Comparison of ENCODE assay signal across 10 cellular contexts in genomic region chr20:11686900-11687543, GRCh38.
DNase-seq lines count a peak whose midpoint lies in the region; ATAC-seq and TF ChIP-seq lines count a peak whose summit lies in the region.
"Had no signal": no experiment of that assay in that cellular context is flagged by ENCODE, and none has a peak within 500 bp of the region (broad histone marks: within the 10 kb centered on the region; RNA-seq: fewer than 3 reads in every experiment).

No MANE protein-coding gene starts in this region.

- H2BK20ac ChIP-seq in H9 (ENCODE audit: low read depth, low read length, poor library complexity, severe bottlenecking) = no peak overlapping the region

- H3K4ac ChIP-seq in H9 (ENCODE audit: low read depth, low read length) = no peak overlapping the region

- no peak overlapping the region for H4K8ac ChIP-seq in H9 (replicated peaks; ENCODE audit: insufficient read length, low read depth, low read length)

- peak overlapping the region; percentile 32 for H3K4me3 ChIP-seq in astrocyte of the cerebellum (ENCODE audit: low read depth, low read length)
- peak overlapping the region; percentile 63 for H3K4me3 ChIP-seq in iPS-20b (ENCODE audit: low read length)
- H3K4me3 ChIP-seq in skeletal muscle satellite cell (ENCODE audit: low read length) = peak overlapping the region; percentile 62

- no peaks in the 10 kb centered on the region for H3K79me1 ChIP-seq in H9 (ENCODE audit: insufficient read depth, low read depth, low read length, poor library complexity, severe bottlenecking)

- no peak overlapping the region for H2AFZ ChIP-seq in H9 (ENCODE audit: low read length)

- H3K27me3 ChIP-seq in H9 (ENCODE audit: insufficient read depth, low read length) = peaks cover 5% of the 10 kb centered on the region; the same call in 1 of the 2 replicates
- peaks cover 31% of the 10 kb centered on the region for H3K27me3 ChIP-seq in iPS-20b (ENCODE audit: insufficient read depth, low read length)
- no peaks in the 10 kb centered on the region for H3K27me3 ChIP-seq in skeletal muscle satellite cell (ENCODE audit: control insufficient read depth, insufficient read depth, low read length)
- H3K27me3 ChIP-seq: Peyer's patch had no signal

- no peaks in the 10 kb centered on the region for H3K79me2 ChIP-seq in H9 (ENCODE audit: insufficient read depth, low read length)

- no peak for ATAC-seq in naive thymus-derived CD8-positive, alpha-beta T cell
- ATAC-seq in HG03565 (IDR thresholded peaks at IDR 0.05; ENCODE audit: unreplicated experiment) = no peak
- no peak for ATAC-seq in HG03095 (IDR thresholded peaks at IDR 0.05; ENCODE audit: unreplicated experiment)

- peaks cover 8 to 17% of the 10 kb centered on the region in 2 experiments for H3K4me1 Mint-ChIP-seq in H9
- peaks cover 0 to 3% (median 0%) of the 10 kb centered on the region in 4 donors for H3K4me1 Mint-ChIP-seq in naive thymus-derived CD8-positive, alpha-beta T cell

- H3K9me3 ChIP-seq in H9 (ENCODE audit: control insufficient read depth, low read depth, low read length) = no peaks in the 10 kb centered on the region
- H3K9me3 ChIP-seq in iPS-20b (ENCODE audit: insufficient read depth, low read depth, low read length) = no peaks in the 10 kb centered on the region
- H3K9me3 ChIP-seq in skeletal muscle satellite cell (replicated peaks; ENCODE audit: low read length) = no peaks in the 10 kb centered on the region
- H3K9me3 ChIP-seq: Peyer's patch had no signal

- no peaks in the 10 kb centered on the region for H3K9me3 Mint-ChIP-seq in H9
- H3K9me3 Mint-ChIP-seq in naive thymus-derived CD8-positive, alpha-beta T cell = peaks cover 0 to 14% (median 5%) of the 10 kb centered on the region in 9 donors

- H3K4me3 Mint-ChIP-seq in H9 = peak overlapping the region; percentile 54 to 63
- no peak overlapping the region for H3K4me3 Mint-ChIP-seq in naive thymus-derived CD8-positive, alpha-beta T cell

- no peak overlapping the region for H3K18ac ChIP-seq in H9 (ENCODE audit: insufficient read length, low read depth, low read length)

- no peak overlapping the region for H2AK5ac ChIP-seq in H9 (ENCODE audit: insufficient read length, low read length)

- H3K23me2 ChIP-seq in H9 (ENCODE audit: insufficient read length, low read depth, low read length, poor library complexity, severe bottlenecking) = peaks cover 5% of the 10 kb centered on the region

- no peak overlapping the region for H2BK12ac ChIP-seq in H9 (ENCODE audit: insufficient read length, low read depth, low read length)

- no peak for TF ChIP-seq CTCF in H9 (conservative IDR thresholded peaks at IDR 0.05)
- TF ChIP-seq CTCF in astrocyte of the cerebellum (IDR thresholded peaks at IDR 0.05; ENCODE audit: low read depth, low read length, missing control alignments) = no peak

- H3K9ac ChIP-seq in H9 (ENCODE audit: extremely low read depth, insufficient read length, low read length) = no peak overlapping the region
- H3K9ac ChIP-seq in iPS-20b (ENCODE audit: low read depth, low read length) = peak overlapping the region; percentile 14; the same call in 1 of the 2 replicates
- H3K9ac ChIP-seq in skeletal muscle satellite cell (ENCODE audit: low read depth, low read length) = peak overlapping the region; percentile 7

- DNase-seq in H9 = peak; percentile 47
- DNase-seq in astrocyte of the cerebellum (ENCODE audit: low read depth) = peak; percentile 0
- no peak for DNase-seq in naive thymus-derived CD8-positive, alpha-beta T cell
- no peak for DNase-seq in NCI-H345 treated with DMSO at 0.1 percent for 48 hours (lab: John Stamatoyannopoulos, UW; ENCODE audit: unreplicated experiment)
- DNase-seq: foreskin melanocyte had no signal

- WGBS in H9 (ENCODE audit: extremely low coverage, insufficient read length, low lambda C conversion rate) = no CpG with 5 or more reads among the region's 38 CpGs

- H2BK120ac ChIP-seq in H9 (ENCODE audit: low read depth, low read length, poor library complexity, severe bottlenecking) = no peak overlapping the region

- no peaks in the 10 kb centered on the region for H3K36me3 Mint-ChIP-seq in H9 (ENCODE audit: insufficient read depth in 1 of 3, low read depth in 3 of 3)
- no peaks in the 10 kb centered on the region for H3K36me3 Mint-ChIP-seq in naive thymus-derived CD8-positive, alpha-beta T cell

- in situ Hi-C loops in astrocyte of the cerebellum (cut with HindIII; ENCODE audit: low sequenced_read_pairs) = no loop called here

- H4K20me1 ChIP-seq in H9 (ENCODE audit: control insufficient read depth, insufficient read depth, insufficient read length) = no peaks in the 10 kb centered on the region

- no peak overlapping the region for H3K14ac ChIP-seq in H9 (ENCODE audit: insufficient read depth, low read length)

- H3K56ac ChIP-seq in H9 (ENCODE audit: insufficient read length, low read depth, low read length) = no peak overlapping the region

- no peak overlapping the region for H4K91ac ChIP-seq in H9 (ENCODE audit: insufficient read length, low read depth, low read length)

- H3K27ac Mint-ChIP-seq in H9 = peak overlapping the region in 1 of 3 experiments; percentile 29; a peak in 1 of 7 replicates
- H3K27ac Mint-ChIP-seq in naive thymus-derived CD8-positive, alpha-beta T cell = no peak overlapping the region

- no peaks in the 10 kb centered on the region for H3K36me3 ChIP-seq in iPS-20b (ENCODE audit: insufficient read depth, low read depth, low read length)
- no peaks in the 10 kb centered on the region for H3K36me3 ChIP-seq in skeletal muscle satellite cell (ENCODE audit: insufficient read depth, low read length)
- H3K36me3 ChIP-seq: Peyer's patch had no signal

- H2BK15ac ChIP-seq in H9 (ENCODE audit: low read depth, low read length) = no peak overlapping the region

- no peak overlapping the region for H3T11ph ChIP-seq in H9 (ENCODE audit: low read length)

- H3K27ac ChIP-seq in H9 (ENCODE audit: insufficient read length, low read depth, low read length) = no peak overlapping the region
- no peak overlapping the region for H3K27ac ChIP-seq in iPS-20b (ENCODE audit: low read length)
- H3K27ac ChIP-seq: Peyer's patch had no signal

- no peak overlapping the region for H4K5ac ChIP-seq in H9 (ENCODE audit: insufficient read length, low read depth, low read length)

- H3K4me1 ChIP-seq in H9 (ENCODE audit: insufficient read depth, low read length) = 0 out of 2 replicates have a peak, but pooled peaks cover 2% of the 10 kb centered on the region
- H3K4me1 ChIP-seq in iPS-20b (ENCODE audit: insufficient read depth, low read length) = peaks cover 10% of the 10 kb centered on the region; the same call in 1 of the 2 replicates
- peaks cover 4% of the 10 kb centered on the region for H3K4me1 ChIP-seq in skeletal muscle satellite cell (ENCODE audit: control insufficient read depth, insufficient read depth, low read length)

- H3K23ac ChIP-seq in H9 (ENCODE audit: insufficient read length, low read depth, low read length) = no peak overlapping the region

- H3K4me2 ChIP-seq in H9 (ENCODE audit: insufficient read depth, insufficient read length, low read length) (peak overlapping the region; percentile 58), skeletal muscle satellite cell (ENCODE audit: low read length) (peak overlapping the region; percentile 80)

- H3K27me3 Mint-ChIP-seq in H9 (ENCODE audit: low read depth) = peaks cover 20% of the 10 kb centered on the region
- H3K27me3 Mint-ChIP-seq in naive thymus-derived CD8-positive, alpha-beta T cell = peaks cover 7 to 30% (median 12%) of the 10 kb centered on the region in 5 donors

- H2BK5ac ChIP-seq in H9 (ENCODE audit: insufficient read length, low read length) = no peak overlapping the region

- POLR2A ChIA-PET in naive thymus-derived CD8-positive, alpha-beta T cell (lab: Charles Lee) = no interaction called here

Comparison
In these comparisons a context has a peak if more than half of its experiments do, and no peak if none do; other contexts are left out.
1. DNase-seq: peak in H9 (single experiment) and astrocyte of the cerebellum (single experiment); none in naive thymus-derived CD8-positive, alpha-beta T cell (0 of 10) and NCI-H345 treated with DMSO at 0.1 percent for 48 hours (single experiment).
2. H3K4me3 Mint-ChIP-seq: peak in H9 (2 of 2); none in naive thymus-derived CD8-positive, alpha-beta T cell (0 of 10).
3. Peak in every context shown above with its lines, with median percentiles within 50 percentile points of each other: H3K4me3 ChIP-seq.